ENCODE assay signal across 28 cellular contexts in the genomic region with DNA sequence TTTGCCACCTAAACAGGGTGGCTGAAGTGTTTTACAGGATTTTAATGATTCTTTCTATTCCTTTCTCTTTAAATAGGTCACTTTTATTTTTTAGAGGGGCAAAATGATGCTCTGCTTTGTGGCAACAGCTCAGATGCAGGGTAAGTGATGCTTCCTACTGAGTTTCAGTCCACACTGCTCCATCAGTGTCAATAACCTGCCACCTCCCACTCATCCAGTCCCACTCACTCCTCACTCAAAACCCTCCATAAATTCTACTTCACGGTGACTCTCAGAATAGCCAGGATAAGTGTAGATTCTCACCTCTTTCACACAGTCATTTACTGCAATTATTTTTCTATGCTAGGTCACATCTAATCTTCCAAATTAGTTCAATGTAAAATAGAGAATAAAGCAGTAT.
"Had no signal": no experiment of that assay in that cellular context is flagged by ENCODE, and none has a peak within 500 bp of the region (broad histone marks: within the 10 kb centered on the region; RNA-seq: fewer than 3 reads in every experiment).

No MANE protein-coding gene starts in this region.

- H3K27ac ChIP-seq: stomach, suprapubic skin, testis, thoracic aorta, thyroid gland, tibial artery, tibial nerve, transverse colon, upper lobe of left lung, upper lobe of right lung, uterus, vagina had no signal

- H3K4me3 ChIP-seq: stomach, suprapubic skin, testis, thoracic aorta, thyroid gland, tibial artery, tibial nerve, transverse colon, upper lobe of left lung, upper lobe of right lung, uterus, vagina had no signal

- H3K27me3 ChIP-seq: stomach, suprapubic skin, testis, thyroid gland, tibial artery, tibial nerve, transverse colon, upper lobe of left lung, upper lobe of right lung, uterus, vagina had no signal

- H3K36me3 Mint-ChIP-seq: stimulated activated effector memory CD8-positive, alpha-beta T cell treated with anti-CD3 and anti-CD28 coated beads, Interleukin-12 subunit alpha, Interleukin-12 subunit beta, amount 100 ng/mL, for 72 hours; stimulated activated memory B cell treated with anti-CD40 and anti-IgM and Interleukin-4, amounts not matched to agents 10 μg/mL and 1 μg/mL and 100 μg/mL, for 72 hours; stimulated activated naive B cell treated with anti-CD40 and anti-IgM and Interleukin-4, amounts not matched to agents 10 μg/mL and 1 μg/mL and 100 μg/mL, for 72 hours; type B pancreatic cell had no signal

- H3K4me1 ChIP-seq: stomach, suprapubic skin, testis, thyroid gland, tibial artery, tibial nerve, transverse colon, upper lobe of left lung, upper lobe of right lung, uterus, vagina had no signal

- H3K4me1 Mint-ChIP-seq: stimulated activated effector memory CD8-positive, alpha-beta T cell treated with anti-CD3 and anti-CD28 coated beads, Interleukin-12 subunit alpha, Interleukin-12 subunit beta, amount 100 ng/mL, for 72 hours; stimulated activated memory B cell treated with anti-CD40 and anti-IgM and Interleukin-4, amounts not matched to agents 10 μg/mL and 1 μg/mL and 100 μg/mL, for 72 hours; stimulated activated naive B cell treated with anti-CD40 and anti-IgM and Interleukin-4, amounts not matched to agents 10 μg/mL and 1 μg/mL and 100 μg/mL, for 72 hours; stimulated activated naive CD8-positive, alpha-beta T cell treated with anti-CD3 and anti-CD28 coated beads, Interleukin-15, amount 100 ng/mL, for 72 hours had no signal

- H3K9me3 ChIP-seq: stomach, suprapubic skin, testis, thoracic aorta, thyroid gland, tibial artery, tibial nerve, transverse colon, upper lobe of left lung, upper lobe of right lung, uterus, vagina had no signal

- H3K27me3 Mint-ChIP-seq: stimulated activated memory B cell treated with anti-CD40 and anti-IgM and Interleukin-4, amounts not matched to agents 10 μg/mL and 1 μg/mL and 100 μg/mL, for 72 hours; stimulated activated naive B cell treated with anti-CD40 and anti-IgM and Interleukin-4, amounts not matched to agents 10 μg/mL and 1 μg/mL and 100 μg/mL, for 72 hours; stimulated activated naive CD8-positive, alpha-beta T cell treated with anti-CD3 and anti-CD28 coated beads, Interleukin-15, amount 100 ng/mL, for 72 hours; type B pancreatic cell had no signal

- ATAC-seq: stimulated activated effector memory CD8-positive, alpha-beta T cell treated with anti-CD3 and anti-CD28 coated beads, Interleukin-12 subunit alpha, Interleukin-12 subunit beta, amount 100 ng/mL, for 72 hours; stimulated activated memory B cell treated with anti-CD40 and anti-IgM and Interleukin-4, amounts not matched to agents 10 μg/mL and 1 μg/mL and 100 μg/mL, for 72 hours; stimulated activated naive B cell treated with anti-CD40 and anti-IgM and Interleukin-4, amounts not matched to agents 10 μg/mL and 1 μg/mL and 100 μg/mL, for 72 hours; stimulated activated naive CD8-positive, alpha-beta T cell treated with anti-CD3 and anti-CD28 coated beads, Interleukin-15, amount 100 ng/mL, for 72 hours; stimulated activated naive CD8-positive, alpha-beta T cell treated with anti-CD3 and anti-CD28 coated beads, Interleukin-15, Interleukin-2, amounts not matched to agents 100 U/mL and 50 U/mL, for 24 hours; upper lobe of right lung had no signal

- H3K27ac Mint-ChIP-seq: stimulated activated effector memory CD8-positive, alpha-beta T cell treated with anti-CD3 and anti-CD28 coated beads, Interleukin-12 subunit alpha, Interleukin-12 subunit beta, amount 100 ng/mL, for 72 hours; stimulated activated memory B cell treated with anti-CD40 and anti-IgM and Interleukin-4, amounts not matched to agents 10 μg/mL and 1 μg/mL and 100 μg/mL, for 72 hours; stimulated activated naive B cell treated with anti-CD40 and anti-IgM and Interleukin-4, amounts not matched to agents 10 μg/mL and 1 μg/mL and 100 μg/mL, for 72 hours; stimulated activated naive CD8-positive, alpha-beta T cell treated with anti-CD3 and anti-CD28 coated beads, Interleukin-15, amount 100 ng/mL, for 72 hours; stimulated activated naive CD8-positive, alpha-beta T cell treated with anti-CD3 and anti-CD28 coated beads, Interleukin-15, Interleukin-2, amounts not matched to agents 100 ng/mL and 50 ng/mL, for 24 hours; type B pancreatic cell had no signal

- H3K36me3 ChIP-seq: stomach, suprapubic skin, thoracic aorta, thyroid gland, tibial artery, tibial nerve, transverse colon, upper lobe of left lung, upper lobe of right lung, uterus, vagina had no signal

- H3K4me3 Mint-ChIP-seq: stimulated activated effector memory CD8-positive, alpha-beta T cell treated with anti-CD3 and anti-CD28 coated beads, Interleukin-12 subunit alpha, Interleukin-12 subunit beta, amount 100 ng/mL, for 72 hours; stimulated activated memory B cell treated with anti-CD40 and anti-IgM and Interleukin-4, amounts not matched to agents 10 μg/mL and 1 μg/mL and 100 μg/mL, for 72 hours; stimulated activated naive B cell treated with anti-CD40 and anti-IgM and Interleukin-4, amounts not matched to agents 10 μg/mL and 1 μg/mL and 100 μg/mL, for 72 hours; stimulated activated naive CD8-positive, alpha-beta T cell treated with anti-CD3 and anti-CD28 coated beads, Interleukin-15, amount 100 ng/mL, for 72 hours; stimulated activated naive CD8-positive, alpha-beta T cell treated with anti-CD3 and anti-CD28 coated beads, Interleukin-15, Interleukin-2, amounts not matched to agents 100 ng/mL and 50 ng/mL, for 24 hours; type B pancreatic cell had no signal

- DNase-seq: stimulated activated CD4-positive, alpha-beta T cell treated with anti-CD3 and anti-CD28 coated beads, Interleukin-2, amount 100 ng/mL, for 48 hours; stimulated activated CD4-positive, alpha-beta T cell treated with anti-CD3 and anti-CD28 coated beads, Interleukin-4, amount 100 ng/mL, for 1 hour; stimulated activated CD4-positive, alpha-beta T cell treated with anti-CD3 and anti-CD28 coated beads, Interleukin-4, amount 100 ng/mL, for 24 hours; stimulated activated CD4-positive, alpha-beta T cell treated with anti-CD3 and anti-CD28 coated beads, Interleukin-4, amount 100 ng/mL, for 4 hours; stimulated activated CD8-positive, alpha-beta memory T cell treated with anti-CD3 and anti-CD28 coated beads, Interleukin-4, amount 100 ng/mL, for 48 hours; stimulated activated naive B cell treated with anti-CD40 and anti-IgM and Interleukin-4, amounts not matched to agents 10 μg/mL and 1 μg/mL and 100 μg/mL, for 72 hours; stimulated activated naive CD4-positive, alpha-beta T cell; stimulated activated naive CD4-positive, alpha-beta T cell treated with Interleukin-2 at 50 U/mL for 16 hours; stimulated activated naive CD8-positive, alpha-beta T cell treated with anti-CD3 and anti-CD28 coated beads, Interleukin-15, amount 100 ng/mL, for 72 hours; stimulated activated naive CD8-positive, alpha-beta T cell treated with anti-CD3 and anti-CD28 coated beads, Interleukin-15, Interleukin-2, amounts not matched to agents 100 U/mL and 50 U/mL, for 24 hours; stomach; substantia nigra; testis; thyroid gland; tibial artery; transverse colon; trophoblast cell; upper lobe of left lung; upper lobe of right lung; uterus had no signal

- H3K9me3 Mint-ChIP-seq: stimulated activated effector memory CD8-positive, alpha-beta T cell treated with anti-CD3 and anti-CD28 coated beads, Interleukin-12 subunit alpha, Interleukin-12 subunit beta, amount 100 ng/mL, for 72 hours; stimulated activated memory B cell treated with anti-CD40 and anti-IgM and Interleukin-4, amounts not matched to agents 10 μg/mL and 1 μg/mL and 100 μg/mL, for 72 hours; stimulated activated naive B cell treated with anti-CD40 and anti-IgM and Interleukin-4, amounts not matched to agents 10 μg/mL and 1 μg/mL and 100 μg/mL, for 72 hours; stimulated activated naive CD8-positive, alpha-beta T cell treated with anti-CD3 and anti-CD28 coated beads, Interleukin-15, amount 100 ng/mL, for 72 hours; stimulated activated naive CD8-positive, alpha-beta T cell treated with anti-CD3 and anti-CD28 coated beads, Interleukin-15, Interleukin-2, amounts not matched to agents 100 ng/mL and 50 ng/mL, for 24 hours; type B pancreatic cell had no signal
